4 cellular contexts compared by ENCODE assay signal in genomic region chr11:47198161-47198560, GRCh38. TPM values are rescaled to one million over a fixed set of nuclear protein-coding genes. Genes with fewer than 3 reads are reported as not detected.
DNase-seq lines count a peak whose midpoint lies in the region; TF ChIP-seq lines count a peak whose summit lies in the region.
"Not testable (repeated sequence)": the region's sequence is repeated elsewhere in the genome, so short reads cannot be mapped to it uniquely, and the experiment has no call there.
"Had no signal": no experiment of that assay in that cellular context is flagged by ENCODE, and none has a peak within 500 bp of the region (broad histone marks: within the 10 kb centered on the region; RNA-seq: fewer than 3 reads in every experiment).

No MANE protein-coding gene starts in this region.

- TF ChIP-seq CTCF in chondrocyte (IDR thresholded peaks at IDR 0.05); type B pancreatic cell (conservative IDR thresholded peaks at IDR 0.05): not testable (repeated sequence)

- H3K36me3 Mint-ChIP-seq in chondrocyte (ENCODE audit: low read depth); type B pancreatic cell: not testable (repeated sequence)

- H3K4me3 Mint-ChIP-seq in chondrocyte (ENCODE audit: unreplicated experiment); type B pancreatic cell: not testable (repeated sequence)

- not testable (repeated sequence) for H3K27me3 Mint-ChIP-seq in chondrocyte (ENCODE audit: low read depth); type B pancreatic cell

- H3K9me3 Mint-ChIP-seq in chondrocyte (ENCODE audit: low read depth); type B pancreatic cell: not testable (repeated sequence)

- H3K4me1 Mint-ChIP-seq in chondrocyte (ENCODE audit: low read depth): peaks cover 19% of the 10 kb centered on the region
- H3K4me1 Mint-ChIP-seq in type B pancreatic cell (ENCODE audit: unreplicated experiment): peaks cover 14% of the 10 kb centered on the region

- not testable (repeated sequence) for DNase-seq in chondrocyte (ENCODE audit: low spot score); type B pancreatic cell (ENCODE audit: extremely low spot score, unreplicated experiment)

- peak overlapping the region; percentile 55 for H3K27ac Mint-ChIP-seq in chondrocyte (ENCODE audit: unreplicated experiment)
- H3K27ac Mint-ChIP-seq in type B pancreatic cell: peak overlapping the region; percentile 26

RNA-seq across cellular contexts. Expression of gene PACSIN3, which starts 11.9 kb away (rescaled TPM):
- total RNA-seq in chondrocyte: 45.0 to 69.4 TPM (median 65.3 TPM) in 3 replicates
- total RNA-seq in type B pancreatic cell (ENCODE audit: low replicate concordance): 52.5 and 77.2 TPM in 2 replicates
- total RNA-seq: CD4-positive, CD25-positive, alpha-beta regulatory T cell; CD8-positive, alpha-beta T cell had no signal

RNA-seq across cellular contexts. Expression of gene DDB2, which starts 16.6 kb away (rescaled TPM):
- 45.0 to 51.3 TPM (median 49.1 TPM) in 3 replicates for total RNA-seq in chondrocyte
- 40.0 and 50.1 TPM in 2 replicates for total RNA-seq in type B pancreatic cell (ENCODE audit: low replicate concordance)

RNA-seq across cellular contexts. Expression of gene ARFGAP2, which starts 21.5 kb away (rescaled TPM):
- 48.4 to 55.6 TPM (median 51.1 TPM) in 3 replicates for total RNA-seq in chondrocyte
- total RNA-seq in type B pancreatic cell (ENCODE audit: low replicate concordance): 99.9 and 103 TPM in 2 replicates

RNA-seq across cellular contexts. Expression of gene ACP2, which starts 50.5 kb away (rescaled TPM):
- total RNA-seq in chondrocyte: 35.3 to 54.5 TPM (median 36.1 TPM) in 3 replicates
- 41.1 and 42.2 TPM in 2 replicates for total RNA-seq in type B pancreatic cell (ENCODE audit: low replicate concordance)

RNA-seq across cellular contexts. Expression of gene NR1H3, which starts 59.6 kb away (rescaled TPM):
- 3.2 to 7.0 TPM (median 4.8 TPM) in 3 replicates for total RNA-seq in chondrocyte
- total RNA-seq in type B pancreatic cell (ENCODE audit: low replicate concordance): 14.2 and 18.9 TPM in 2 replicates
